Comparison of ENCODE assay signal across 8 cellular contexts in the genomic region with DNA sequence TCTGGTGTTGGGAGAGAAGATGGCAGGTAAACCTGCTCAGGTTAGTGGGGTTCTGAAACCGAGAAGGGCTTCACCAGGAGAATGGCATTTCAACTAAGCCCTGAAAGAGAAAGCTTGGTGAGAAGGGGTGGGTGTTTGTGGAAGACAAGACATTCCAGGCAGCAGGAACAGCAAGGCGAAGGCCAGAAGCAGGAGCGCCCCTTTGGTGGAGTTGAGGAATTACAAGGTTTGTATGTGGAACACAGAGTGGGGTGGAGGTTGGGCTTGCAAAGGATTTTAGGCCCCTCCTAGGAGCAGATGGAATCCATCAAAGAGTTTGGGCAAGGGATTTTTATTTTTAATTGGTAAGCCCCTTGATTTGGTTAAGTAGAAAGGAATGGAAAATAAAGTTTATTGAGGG. TPM values are rescaled to one million over a fixed set of nuclear protein-coding genes. Genes with fewer than 3 reads are reported as not detected.
DNase-seq lines count a peak whose midpoint lies in the region; ATAC-seq and TF ChIP-seq lines count a peak whose summit lies in the region.

No MANE protein-coding gene starts in this region.

- ATAC-seq in left ventricle myocardium superior (peak; percentile 32), right cardiac atrium (no peak), GM18519 (IDR thresholded peaks at IDR 0.05; ENCODE audit: low FRiP score, unreplicated experiment) (no peak)

- H2AFZ ChIP-seq in OCI-LY3 (ENCODE audit: low read depth, low read length) = no peak overlapping the region

- H3K9ac ChIP-seq in OCI-LY3 (ENCODE audit: low read length) = peak overlapping the region; percentile 99; the same call in 1 of the 2 replicates

- H3K27me3 ChIP-seq in right cardiac atrium (ENCODE audit: control insufficient read depth, insufficient read depth) (no peaks in the 10 kb centered on the region), OCI-LY3 (ENCODE audit: low read depth, low read length) (no peaks in the 10 kb centered on the region)

- H3K79me2 ChIP-seq in OCI-LY3 (ENCODE audit: low read length) = peaks cover 27% of the 10 kb centered on the region

- no peaks in the 10 kb centered on the region for H3K36me3 ChIP-seq in OCI-LY3 (replicated peaks; ENCODE audit: low read depth, low read length)

- peak overlapping the region; percentile 100 for H3K4me2 ChIP-seq in OCI-LY3 (ENCODE audit: low read length)

- DNase-seq in left ventricle myocardium superior (no peak), right cardiac atrium (no peak), foreskin fibroblast (peak; percentile 14 to 57), MV-4-11 (lab: John Stamatoyannopoulos, UW) (no peak), GOT3 (lab: John Stamatoyannopoulos, UW) (no peak), OCI-M2 (lab: John Stamatoyannopoulos, UW; ENCODE audit: unreplicated experiment) (no peak)

- no peak overlapping the region for H3K27ac ChIP-seq in right cardiac atrium (ENCODE audit: low read length)
- peak overlapping the region; percentile 100 for H3K27ac ChIP-seq in OCI-LY3 (ENCODE audit: low read length)

- H3K4me3 ChIP-seq in right cardiac atrium (ENCODE audit: low read length) (no peak overlapping the region), OCI-LY3 (ENCODE audit: low read length) (peak overlapping the region; percentile 37; the same call in 1 of the 2 replicates), foreskin fibroblast (ENCODE audit: low read depth in 1 of 2, low read length in 2 of 2) (no peak overlapping the region)

- intact Hi-C loops in left ventricle myocardium superior (cut with micrococcal nuclease) = no loop called here
- intact Hi-C loops in right cardiac atrium (cut with DNase I) = no loop called here

- no peaks in the 10 kb centered on the region for H3K9me3 ChIP-seq in right cardiac atrium (ENCODE audit: control insufficient read depth, low read length)
- no peaks in the 10 kb centered on the region for H3K9me3 ChIP-seq in OCI-LY3 (ENCODE audit: insufficient read depth, low read length)

- TF ChIP-seq CTCF in OCI-LY3 (IDR thresholded peaks at IDR 0.05; ENCODE audit: low read depth, low read length) (peak; percentile 43), foreskin fibroblast (IDR thresholded peaks at IDR 0.05; ENCODE audit: low read depth, low read length) (peak; percentile 40)

- peaks cover 4% of the 10 kb centered on the region for H3K4me1 ChIP-seq in right cardiac atrium (ENCODE audit: control insufficient read depth, insufficient read depth, low read length)
- H3K4me1 ChIP-seq in OCI-LY3 (ENCODE audit: low read length) = peaks cover 53% of the 10 kb centered on the region

- no peaks in the 10 kb centered on the region for H4K20me1 ChIP-seq in OCI-LY3 (ENCODE audit: insufficient read depth, low read length)

- WGBS in right cardiac atrium = 75% methylated on average over 3 of the region's 3 CpGs

RNA-seq across cellular contexts. Expression of a gene that starts 24.8 kb away (rescaled TPM):
- total RNA-seq in left ventricle myocardium superior (35.8 TPM), right cardiac atrium (10 to 100 TPM; 23.9 to 31.1 (median 25.9) TPM)
- polyA plus RNA-seq in right cardiac atrium = 11.6 TPM

RNA-seq across cellular contexts. Expression of a gene that starts 26.9 kb away (rescaled TPM):
- total RNA-seq in left ventricle myocardium superior (626 TPM), right cardiac atrium (100 to 1,000 TPM; 586 to 826 (median 727) TPM)
- polyA plus RNA-seq in right cardiac atrium = 1,436 TPM

RNA-seq across cellular contexts. Expression of a gene that starts 59.7 kb away (rescaled TPM):
- total RNA-seq in left ventricle myocardium superior (44.7 TPM), right cardiac atrium (10 to 100 TPM; 35.5 to 40.3 (median 38.8) TPM)
- polyA plus RNA-seq in right cardiac atrium = 33.1 TPM

Comparison
In these comparisons a context has a peak if more than half of its experiments do, and no peak if none do; other contexts are left out.
1. DNase-seq: peak in foreskin fibroblast (2 of 2); none in left ventricle myocardium superior (single experiment), right cardiac atrium (0 of 3), MV-4-11 (single experiment), GOT3 (single experiment) and OCI-M2 (single experiment).